ENCODE assay signal across 10 cellular contexts in the genomic region with DNA sequence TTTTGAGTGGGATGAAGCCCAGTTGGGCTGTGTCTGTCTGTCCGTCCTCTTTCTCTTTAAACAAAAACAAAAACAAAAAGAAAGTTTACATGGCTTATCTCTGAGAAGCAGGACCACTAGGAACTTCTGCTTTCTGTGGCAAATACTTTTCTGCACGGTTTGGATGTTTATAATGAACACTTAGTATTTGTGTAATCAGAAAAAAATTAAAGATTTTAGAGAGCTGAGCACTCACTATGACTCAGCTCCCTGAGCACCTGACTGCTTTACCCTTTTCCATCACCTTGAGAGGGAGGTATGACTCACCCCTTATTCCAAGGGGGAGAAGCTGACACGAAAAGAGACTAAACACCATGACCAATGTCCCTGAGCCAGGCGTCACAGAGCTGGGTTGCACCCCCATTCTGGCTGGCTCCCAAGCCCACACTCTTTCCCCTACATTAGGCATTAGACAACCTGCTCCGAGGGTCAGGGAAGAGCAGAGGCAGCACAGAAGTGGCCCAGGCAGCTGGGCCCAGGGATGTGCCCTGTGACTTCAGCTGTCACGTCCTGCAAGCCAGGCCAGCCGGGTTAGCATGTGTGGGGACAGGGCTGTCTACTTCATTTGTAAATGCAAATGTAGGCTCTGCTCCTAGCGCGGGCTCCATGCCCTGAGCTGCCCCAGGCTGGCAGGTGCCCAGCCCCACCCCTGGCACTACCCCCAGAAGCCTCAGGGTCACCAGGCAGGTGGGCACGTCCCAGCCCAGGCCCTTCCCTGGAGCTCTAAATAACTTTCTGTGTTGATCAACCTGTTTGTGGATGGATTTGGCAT. TPM values are rescaled to one million over a fixed set of nuclear protein-coding genes. Genes with fewer than 3 reads are reported as not detected.
DNase-seq lines count a peak whose midpoint lies in the region; ATAC-seq, FAIRE-seq and TF ChIP-seq lines count a peak whose summit lies in the region.
"Had no signal": no experiment of that assay in that cellular context is flagged by ENCODE, and none has a peak within 500 bp of the region (broad histone marks: within the 10 kb centered on the region; RNA-seq: fewer than 3 reads in every experiment).

No MANE protein-coding gene starts in this region.

- H3K4me2 ChIP-seq in HCT116 (ENCODE audit: low read length) (peak overlapping the region; percentile 76), H1 (ENCODE audit: insufficient read depth in 1 of 2, low read depth in 2 of 2, low read length in 2 of 2) (no peak overlapping the region)

- no peak overlapping the region for H3K4ac ChIP-seq in H1 (replicated peaks; ENCODE audit: insufficient read length, low read depth, low read length)

- intact Hi-C loops in HCT116 (cut with micrococcal nuclease), result no loop called here
- intact Hi-C loops in psoas muscle (cut with DNase I), result no loop called here

- no peak for TF ChIP-seq RAD21 in HCT116 (IDR thresholded peaks at IDR 0.05; ENCODE audit: low read depth)
- TF ChIP-seq RAD21 in H1 (IDR thresholded peaks at IDR 0.05 in 1 of 2, conservative IDR thresholded peaks at IDR 0.05 in 1 of 2; ENCODE audit: low read depth in 2 of 2, low read length in 2 of 2), result no peak

- H2BK20ac ChIP-seq in H1 (ENCODE audit: low read length), result no peak overlapping the region

- H4K20me1 ChIP-seq in HCT116 (ENCODE audit: insufficient read depth) (no peaks in the 10 kb centered on the region), H1 (replicated peaks in 1 of 2; ENCODE audit: control insufficient read depth in 1 of 2, insufficient read depth in 2 of 2, low read length in 2 of 2) (no peaks in the 10 kb centered on the region)

- H2AFZ ChIP-seq in HCT116 (ENCODE audit: low read depth, low read length, poor library complexity, severe bottlenecking) (no peak overlapping the region), H1 (ENCODE audit: low read length) (no peak overlapping the region)

- POLR2A ChIA-PET in HCT116 (lab: Charles Lee), result no interaction called here
- POLR2A ChIA-PET in H1 (lab: Charles Lee; ENCODE audit: partially characterized antibody), result interaction anchor here (0.8 to 1.5 kb wide), 2 partner anchors 13 kb away, joined by 3 to 4 read pairs; no protein-coding TSS in a partner anchor

- no peak overlapping the region for H4K91ac ChIP-seq in H1 (replicated peaks; ENCODE audit: insufficient read length, low read length)

- H3K27me3 ChIP-seq in HCT116 (ENCODE audit: insufficient read depth, low read length), result no peaks in the 10 kb centered on the region
- H3K27me3 ChIP-seq in H1 (replicated peaks in 1 of 4; ENCODE audit: control insufficient read depth in 3 of 4, extremely low read depth in 1 of 4, insufficient read depth in 3 of 4, low read length in 3 of 4), result no peaks in the 10 kb centered on the region
- peaks cover 0 to 7% (median 0%) of the 10 kb centered on the region in 3 donors for H3K27me3 ChIP-seq in psoas muscle (ENCODE audit: insufficient read depth in 3 of 3, low read length in 2 of 3)

- no peak overlapping the region for H3K14ac ChIP-seq in H1 (ENCODE audit: insufficient read length)

- BruUV-seq in HCT116 (replicated peaks; lab: Mats Ljungman, UMichigan), result no TSS peak

- no peaks in the 10 kb centered on the region; the same call in 1 of the 2 replicates for H3K23me2 ChIP-seq in H1 (ENCODE audit: low read depth, low read length)

- RAD21 ChIA-PET in HCT116 (lab: Charles Lee; ENCODE audit: low non-redundant PET in 1 of 2, low total read pairs in 2 of 2, uncharacterized antibody in 2 of 2, unreplicated experiment in 2 of 2), result interaction anchor here (1.4 to 1.5 kb wide), 2 partner anchors 9 to 143 kb away, joined by 3 read pairs; no protein-coding TSS in a partner anchor

- peak; percentile 79 for DNase-seq in HCT116 (ENCODE audit: low read depth, low spot score)
- DNase-seq in NCI-H226, result peak; percentile 82
- DNase-seq in H1 (ENCODE audit: low read depth in 1 of 2, low spot score in 2 of 2), result no peak
- DNase-seq in psoas muscle, result peak in 1 of 2 donors; percentile 44
- no peak for DNase-seq in ecto neural progenitor cell (ENCODE audit: low spot score)
- DNase-seq in retina, result no peak
- DNase-seq: naive B cell, tibial artery had no signal

- TF ChIP-seq CTCF in HCT116 (IDR thresholded peaks at IDR 0.05 in 2 of 3, conservative IDR thresholded peaks at IDR 0.05 in 1 of 3; ENCODE audit: borderline replicate concordance in 1 of 3, insufficient read depth in 1 of 3, low read depth in 2 of 3, low read length in 2 of 3), result no peak
- TF ChIP-seq CTCF in H1 (IDR thresholded peaks at IDR 0.05; ENCODE audit: control extremely low read depth in 1 of 3, insufficient read depth in 1 of 3, low read depth in 1 of 3, low read length in 3 of 3), result no peak
- no peak for TF ChIP-seq CTCF in psoas muscle (IDR thresholded peaks at IDR 0.05)

- no peaks in the 10 kb centered on the region for H3K36me3 ChIP-seq in HCT116 (ENCODE audit: control insufficient read depth in 1 of 2, insufficient read depth in 2 of 2, low read length in 2 of 2)
- H3K36me3 ChIP-seq in H1 (ENCODE audit: control insufficient read depth in 2 of 4, insufficient read depth in 4 of 4, low read length in 3 of 4), result no peaks in the 10 kb centered on the region
- no peaks in the 10 kb centered on the region for H3K36me3 ChIP-seq in psoas muscle (ENCODE audit: insufficient read depth in 1 of 2, low read depth in 1 of 2)
- H3K36me3 ChIP-seq: tibial artery had no signal

- H4K5ac ChIP-seq in H1 (ENCODE audit: insufficient read length, low read depth, low read length), result no peak overlapping the region

- FAIRE-seq in H1 (lab: Jason Lieb, UNC), result no peak

- H3K4me3 ChIP-seq in HCT116 (replicated peaks in 1 of 2; ENCODE audit: low read depth in 1 of 2, low read length in 2 of 2) (peak overlapping the region in 1 of 2 experiments; percentile 31; a peak in 3 of 4 replicates), H1 (ENCODE audit: extremely low read depth in 1 of 4, insufficient read depth in 2 of 4, low read depth in 3 of 4, low read length in 4 of 4) (no peak overlapping the region), psoas muscle (no peak overlapping the region)
- H3K4me3 ChIP-seq: tibial artery had no signal

- no peaks in the 10 kb centered on the region for H3K9me2 ChIP-seq in HCT116 (ENCODE audit: insufficient read depth)

- H2AK5ac ChIP-seq in H1 (ENCODE audit: low read depth, low read length), result no peak overlapping the region

- 74% methylated on average over 10 of the region's 10 CpGs; no CpG with 5 or more reads in 1 of the 2 experiments for WGBS in H1 (ENCODE audit: extremely low coverage in 1 of 2, insufficient coverage in 1 of 2, insufficient read length in 1 of 2, insufficient replicate concordance in 2 of 2, low coverage in 1 of 2, low lambda C conversion rate in 2 of 2, missing lambda C conversion rate in 1 of 2), 2 experiments
- 24 to 34% (median 27%) methylated on average over 10 of the region's 10 CpGs for WGBS in psoas muscle, 3 donors

- H3K23ac ChIP-seq in H1 (ENCODE audit: insufficient read length), result no peak overlapping the region

- no peak overlapping the region for H2BK12ac ChIP-seq in H1 (ENCODE audit: low read depth, low read length)

- peak; percentile 92 for ATAC-seq in HCT116
- peak; percentile 87 to 91 (median 90) for ATAC-seq in psoas muscle
- ATAC-seq in GM18498 (IDR thresholded peaks at IDR 0.05; ENCODE audit: unreplicated experiment), result no peak
- ATAC-seq in HG02852 (IDR thresholded peaks at IDR 0.05; ENCODE audit: unreplicated experiment), result no peak

- H3K9ac ChIP-seq in HCT116 (ENCODE audit: low read length), result peak overlapping the region; percentile 41
- H3K9ac ChIP-seq in H1 (replicated peaks in 1 of 4; ENCODE audit: extremely low read depth in 1 of 4, low read depth in 3 of 4, low read length in 3 of 4), result no peak overlapping the region

- H3K27ac ChIP-seq in HCT116 (ENCODE audit: low read depth, low read length) (peak overlapping the region; percentile 69), H1 (ENCODE audit: low read depth, low read length) (no peak overlapping the region), psoas muscle (no peak overlapping the region)
- H3K27ac ChIP-seq: tibial artery had no signal

- H3K79me2 ChIP-seq in HCT116 (ENCODE audit: insufficient read depth, low read length), result no peaks in the 10 kb centered on the region
- no peaks in the 10 kb centered on the region for H3K79me2 ChIP-seq in H1 (ENCODE audit: control insufficient read depth in 1 of 2, insufficient read depth in 2 of 2, low read length in 2 of 2)

- H2BK120ac ChIP-seq in H1 (replicated peaks; ENCODE audit: low read depth, low read length), result no peak overlapping the region

- TF ChIP-seq EP300 in H1 (IDR thresholded peaks at IDR 0.05; ENCODE audit: borderline replicate concordance in 1 of 2, low read depth in 2 of 2, low read length in 2 of 2), result no peak

- peaks cover 27 to 48% of the 10 kb centered on the region in 2 experiments for H3K4me1 ChIP-seq in HCT116 (ENCODE audit: control insufficient read depth in 1 of 2, insufficient read depth in 2 of 2, low read length in 2 of 2)
- H3K4me1 ChIP-seq in H1 (replicated peaks in 1 of 4; ENCODE audit: control insufficient read depth in 3 of 4, insufficient read depth in 4 of 4, low read length in 3 of 4), result peaks cover 0 to 15% (median 1%) of the 10 kb centered on the region in 4 experiments; a peak in 5 of 7 replicates
- H3K4me1 ChIP-seq in psoas muscle, result peaks cover 5% of the 10 kb centered on the region

- no peak for TF ChIP-seq POLR2A in HCT116 (IDR thresholded peaks at IDR 0.05; ENCODE audit: borderline replicate concordance, extremely low read depth, insufficient read depth, insufficient read length)
- TF ChIP-seq POLR2A in H1 (IDR thresholded peaks at IDR 0.05; ENCODE audit: control extremely low read depth in 1 of 2, low read depth in 2 of 2, low read length in 2 of 2), result no peak

- CTCF ChIA-PET in HCT116 (lab: Charles Lee), result interaction anchor here (1.3 to 1.8 kb wide), 2 partner anchors 17 to 268 kb away, joined by 4 to 8 read pairs; no protein-coding TSS in a partner anchor
- CTCF ChIA-PET in H1 (lab: Charles Lee; ENCODE audit: partially characterized antibody), result interaction anchor here (0.6 to 1.9 kb wide), 6 partner anchors 10 to 394 kb away, joined by 3 to 10 read pairs (median 3); no protein-coding TSS in a partner anchor

- H3K18ac ChIP-seq in H1 (ENCODE audit: extremely low read depth, low read length), result no peak overlapping the region

- H3K9me3 ChIP-seq in HCT116 (ENCODE audit: control insufficient read depth in 1 of 2, insufficient read depth in 1 of 2, low read depth in 1 of 2, low read length in 2 of 2) (no peaks in the 10 kb centered on the region), H1 (ENCODE audit: insufficient read depth in 2 of 2, low read depth in 1 of 2, low read length in 1 of 2) (no peaks in the 10 kb centered on the region), psoas muscle (no peaks in the 10 kb centered on the region)
- H3K9me3 ChIP-seq: tibial artery had no signal

- H2BK15ac ChIP-seq in H1 (ENCODE audit: low read length), result no peak overlapping the region

- H4K8ac ChIP-seq in H1 (ENCODE audit: extremely low read depth, insufficient read depth, low read length), result no peak overlapping the region; the same call in 1 of the 2 replicates

- H2BK5ac ChIP-seq in H1 (ENCODE audit: low read depth, low read length), result no peak overlapping the region

- H3K56ac ChIP-seq in H1 (replicated peaks; ENCODE audit: insufficient read length, low read depth, low read length), result no peak overlapping the region

- no peaks in the 10 kb centered on the region for H3K79me1 ChIP-seq in H1 (ENCODE audit: low read depth, low read length)

RNA-seq across cellular contexts. Expression of a gene that starts 30.4 kb away (rescaled TPM):
- total RNA-seq in HCT116 (2021; ENCODE audit: unreplicated experiment), result 13.4 TPM
- 15.0 and 15.2 TPM in 2 replicates for polyA plus RNA-seq in HCT116 (2012)
- total RNA-seq in H1 (2021; fragmentation: NEBNext Ultra II Directional; extraction: Animal tissue kit (Norgen Biotek cat#: 25700)), result 7.8 and 8.4 TPM in 2 replicates
- 8.4 and 9.9 TPM in 2 replicates for polyA plus RNA-seq in H1 (2011; rRNA removed)
- 8.0 TPM for polyA plus RNA-seq in H1 (2011; cell fraction: cytosol; rRNA removed)
- 26.1 TPM for polyA plus RNA-seq in H1 (2011; cell fraction: nucleus; rRNA removed)
- 6.9 to 9.7 TPM (median 8.3 TPM) in 4 replicates for polyA plus RNA-seq in H1 (2012, experiment 1 of 2)
- polyA plus RNA-seq in H1 (2012, experiment 2 of 2), result 7.0 TPM
- polyA plus RNA-seq in H1 (2013, experiment 1 of 2), result 5.6 TPM
- polyA plus RNA-seq in H1 (2013, experiment 2 of 2), result 6.1 TPM
- 7.7 and 11.9 TPM in 2 replicates for polyA minus RNA-seq in H1 (2011; rRNA and poly(A)+ RNA removed)
- 4.9 TPM for polyA minus RNA-seq in H1 (2011; cell fraction: cytosol; rRNA and poly(A)+ RNA removed)
- polyA minus RNA-seq in H1 (2011; cell fraction: nucleus; rRNA and poly(A)+ RNA removed), result 6.0 TPM
- under 1 TPM in 3 of 4 donors, not detected in 1; 0.21 to 0.57 (median 0.32) TPM for total RNA-seq in psoas muscle
- polyA plus RNA-seq in psoas muscle, result under 1 TPM in 2 of 3 donors, not detected in 1; 0.04 TPM

Comparison
In these comparisons a context has a peak if more than half of its experiments do, and no peak if none do; other contexts are left out.
1. ATAC-seq: peak in HCT116 (single experiment) and psoas muscle (4 of 4); none in GM18498 (single experiment) and HG02852 (single experiment).
2. DNase-seq: peak in HCT116 (single experiment) and NCI-H226 (single experiment); none in H1 (0 of 2), ecto neural progenitor cell (single experiment) and retina (single experiment).